16 cellular contexts compared by ENCODE assay signal in genomic region chr16:3259097-3259496, GRCh38. TPM values are rescaled to one million over a fixed set of nuclear protein-coding genes. Genes with fewer than 3 reads are reported as not detected.
DNase-seq lines count a peak whose midpoint lies in the region; ATAC-seq, FAIRE-seq and TF ChIP-seq lines count a peak whose summit lies in the region.
"Had no signal": no experiment of that assay in that cellular context is flagged by ENCODE, and none has a peak within 500 bp of the region (broad histone marks: within the 10 kb centered on the region; RNA-seq: fewer than 3 reads in every experiment).

No MANE protein-coding gene starts in this region.

- no peak overlapping the region for H3K56ac ChIP-seq in IMR-90 (ENCODE audit: extremely low read depth, insufficient read depth, low read length)

- no peak overlapping the region for H2BK5ac ChIP-seq in IMR-90 (ENCODE audit: low read depth, low read length, poor library complexity, severe bottlenecking)
- no peak overlapping the region for H2BK5ac ChIP-seq in neuronal stem cell (ENCODE audit: low read length)

- H2AK9ac ChIP-seq in IMR-90 (replicated peaks; ENCODE audit: low read depth, low read length, poor library complexity) = no peak overlapping the region

- CTCF ChIA-PET in IMR-90 (lab: Yijun Ruan, JAX) (no interaction called here), HepG2 (lab: Yijun Ruan, JAX; ENCODE audit: low intra/inter-chr PET ratio, low total read pairs) (no interaction called here)

- H3K4me1 ChIP-seq in IMR-90 (ENCODE audit: control insufficient read depth, insufficient read depth, low read length) (no peaks in the 10 kb centered on the region), HepG2 (ENCODE audit: insufficient read depth, low read length) (peaks cover 63% of the 10 kb centered on the region), neuronal stem cell (ENCODE audit: control insufficient read depth in 2 of 2, insufficient read depth in 1 of 2, low read depth in 1 of 2, low read length in 2 of 2) (peaks cover 0 to 1% of the 10 kb centered on the region in 2 donors)

- H3K9me1 ChIP-seq in IMR-90 (ENCODE audit: insufficient read depth, low read length) = no peaks in the 10 kb centered on the region

- no peak for TF ChIP-seq POLR2A in IMR-90 (IDR thresholded peaks at IDR 0.05; ENCODE audit: low read depth, low read length)
- no peak for TF ChIP-seq POLR2A in HepG2 (IDR thresholded peaks at IDR 0.05; ENCODE audit: insufficient read depth in 1 of 2, low read depth in 2 of 2, low read length in 2 of 2)

- H3K9me3 ChIP-seq in IMR-90 (ENCODE audit: control insufficient read depth, insufficient read depth, low read length) (no peaks in the 10 kb centered on the region; the same call in 1 of the 2 replicates), HepG2 (ENCODE audit: low read length) (no peaks in the 10 kb centered on the region), neuronal stem cell (replicated peaks in 1 of 2; ENCODE audit: control insufficient read depth in 2 of 2, insufficient read depth in 1 of 2, low read depth in 1 of 2, low read length in 2 of 2) (peaks cover 0 to 19% of the 10 kb centered on the region in 2 donors)
- H3K9me3 ChIP-seq: esophagus muscularis mucosa, tibial artery had no signal

- 0 out of 2 replicates have a peak overlapping the region, but pooled peaks have one; percentile 38 for H3K23ac ChIP-seq in IMR-90 (ENCODE audit: low read depth, low read length)
- no peak overlapping the region for H3K23ac ChIP-seq in neuronal stem cell (ENCODE audit: low read depth, low read length, poor library complexity)

- H3K27ac ChIP-seq in IMR-90 (ENCODE audit: insufficient read depth, low read length) (no peak overlapping the region), HepG2 (ENCODE audit: extremely low read length, insufficient read depth, low read length) (no peak overlapping the region), neuronal stem cell (replicated peaks; ENCODE audit: low read length) (no peak overlapping the region)
- H3K27ac ChIP-seq: tibial artery had no signal

- no peaks in the 10 kb centered on the region for H3K79me2 ChIP-seq in HepG2 (ENCODE audit: insufficient read depth, low read length)

- DNase-seq in IMR-90 (no peak), SKM-1 (lab: John Stamatoyannopoulos, UW; ENCODE audit: unreplicated experiment) (peak; percentile 85), HepG2 (ENCODE audit: low spot score) (peak; percentile 61), stromal cell of bone marrow (ENCODE audit: low read depth) (peak; percentile 83), GM20000 (ENCODE audit: low spot score) (no peak), neuronal stem cell (ENCODE audit: low spot score) (no peak), AG08396 (ENCODE audit: low spot score) (no peak)
- DNase-seq: activated CD8-positive, alpha-beta T cell treated with anti-CD3 and anti-CD28 coated beads, Interleukin-2, amount 10 ng/mL, durations not matched to agents 7 days and 5 days; activated gamma-delta T cell treated with Interleukin-2 at 50 U/mL for 16 hours; H7; naive B cell; NCI-H1694 had no signal

- H2BK120ac ChIP-seq in IMR-90 (ENCODE audit: low read depth, low read length) (no peak overlapping the region), neuronal stem cell (ENCODE audit: low read depth, low read length) (no peak overlapping the region)

- TF ChIP-seq EP300 in HepG2 (IDR thresholded peaks at IDR 0.05; ENCODE audit: low read depth in 2 of 2, low read length in 2 of 2) (no peak), HepG2 (CRISPR knock-in tag; IDR thresholded peaks at IDR 0.05; ENCODE audit: borderline replicate concordance) (no peak)

- no peak overlapping the region for H4K8ac ChIP-seq in IMR-90 (ENCODE audit: low read depth in 2 of 2, low read length in 2 of 2)
- no peak overlapping the region for H4K8ac ChIP-seq in neuronal stem cell (ENCODE audit: low read depth, low read length)

- H3K4me2 ChIP-seq in IMR-90 (ENCODE audit: low read depth, low read length) = no peak overlapping the region
- peak overlapping the region; percentile 81 for H3K4me2 ChIP-seq in HepG2 (ENCODE audit: low read depth, low read length)
- H3K4me2 ChIP-seq in neuronal stem cell (ENCODE audit: insufficient read depth, low read length, poor library complexity, severe bottlenecking) = no peak overlapping the region

- FAIRE-seq in HepG2 (lab: Jason Lieb, UNC) = peak; percentile 87
- FAIRE-seq: bronchial epithelial cell had no signal

- H2BK12ac ChIP-seq in neuronal stem cell (ENCODE audit: low read length) = no peak overlapping the region

- H3K27me3 ChIP-seq in IMR-90 (ENCODE audit: control insufficient read depth, insufficient read depth, low read length) (peaks cover 11% of the 10 kb centered on the region; the same call in 1 of the 2 replicates), HepG2 (ENCODE audit: control insufficient read depth in 1 of 2, insufficient read depth in 2 of 2, low read length in 2 of 2) (peaks cover 7 to 30% of the 10 kb centered on the region in 2 experiments; a peak in 4 of 5 replicates), neuronal stem cell (ENCODE audit: control insufficient read depth in 3 of 3, insufficient read depth in 3 of 3, low read depth in 1 of 3, low read length in 3 of 3) (peaks cover 0 to 16% (median 0%) of the 10 kb centered on the region in 3 experiments)

- H3K79me1 ChIP-seq in IMR-90 (ENCODE audit: low read depth in 1 of 2, low read length in 2 of 2) = no peaks in the 10 kb centered on the region
- H3K79me1 ChIP-seq in neuronal stem cell (ENCODE audit: low read depth, low read length) = no peaks in the 10 kb centered on the region

- no peak overlapping the region for H3K4ac ChIP-seq in IMR-90 (ENCODE audit: low read depth, low read length)
- H3K4ac ChIP-seq in neuronal stem cell (ENCODE audit: low read length) = no peak overlapping the region

- H2BK15ac ChIP-seq in IMR-90 (ENCODE audit: low read depth, low read length) = no peak overlapping the region
- H2BK15ac ChIP-seq in neuronal stem cell (ENCODE audit: low read length) = no peak overlapping the region

- H3K18ac ChIP-seq in IMR-90 (ENCODE audit: low read depth, low read length) = no peak overlapping the region
- no peak overlapping the region for H3K18ac ChIP-seq in neuronal stem cell (ENCODE audit: low read length)

- H2AK5ac ChIP-seq in IMR-90 (ENCODE audit: low read depth, low read length) (no peak overlapping the region), neuronal stem cell (ENCODE audit: low read depth, low read length) (no peak overlapping the region)

- H3K9ac ChIP-seq in IMR-90 (ENCODE audit: low read depth, low read length) = no peak overlapping the region
- H3K9ac ChIP-seq in HepG2 (ENCODE audit: insufficient read depth, low read depth, low read length) = peak overlapping the region; percentile 0; the same call in 1 of the 2 replicates
- no peak overlapping the region for H3K9ac ChIP-seq in neuronal stem cell (ENCODE audit: low read depth, low read length, poor library complexity)

- TF ChIP-seq RAD21 in IMR-90 (IDR thresholded peaks at IDR 0.05; ENCODE audit: low read length) (no peak), HepG2 (CRISPR knock-in tag; IDR thresholded peaks at IDR 0.05) (no peak)

- H3K4me3 ChIP-seq in IMR-90 (ENCODE audit: insufficient read depth, low read depth, low read length) (no peak overlapping the region), HepG2 (replicated peaks in 1 of 3; ENCODE audit: insufficient read depth in 1 of 3, low read depth in 2 of 3, low read length in 3 of 3) (peak overlapping the region; percentile 26 to 57 (median 48); a peak in 5 of 6 replicates), neuronal stem cell (ENCODE audit: low read length in 2 of 2) (no peak overlapping the region)
- H3K4me3 ChIP-seq: esophagus muscularis mucosa, tibial artery had no signal

- H2BK20ac ChIP-seq in IMR-90 (ENCODE audit: low read depth, low read length) = no peak overlapping the region

- H4K20me1 ChIP-seq in IMR-90 (ENCODE audit: insufficient read depth, low read length) (no peaks in the 10 kb centered on the region), HepG2 (ENCODE audit: insufficient read depth, low read length) (no peaks in the 10 kb centered on the region)

- in situ Hi-C loops in IMR-90 (cut with MboI; ENCODE audit: low sequenced_read_pairs) (no loop called here), HepG2 (cut with HindIII; ENCODE audit: extremely low pct_ligation_motif_present, low pct_unique_long_range_greater_than_20kb) (no loop called here)

- H4K91ac ChIP-seq in IMR-90 (ENCODE audit: insufficient read depth, low read depth, low read length) (no peak overlapping the region), neuronal stem cell (ENCODE audit: low read depth, low read length, poor library complexity) (no peak overlapping the region)

- H2AFZ ChIP-seq in IMR-90 (replicated peaks; ENCODE audit: low read length, poor library complexity) (no peak overlapping the region), HepG2 (ENCODE audit: low read length) (peak overlapping the region; percentile 35), neuronal stem cell (ENCODE audit: low read length) (no peak overlapping the region)

- WGBS in IMR-90 (ENCODE audit: extremely low coverage in 2 of 2, insufficient read length in 1 of 2), 2 experiments = 39% methylated on average over 3 of the region's 8 CpGs; no CpG with 5 or more reads in 1 of the 2 experiments
- 3% methylated on average over 6 of the region's 8 CpGs for WGBS in HepG2 (ENCODE audit: low lambda C conversion rate)
- WGBS in neuronal stem cell (ENCODE audit: extremely low coverage in 2 of 2, insufficient read length in 2 of 2, insufficient replicate concordance in 1 of 2), 2 donors = no CpG with 5 or more reads among the region's 8 CpGs

- TF ChIP-seq CTCF in IMR-90 (conservative IDR thresholded peaks at IDR 0.05; ENCODE audit: low read depth, low read length) = no peak
- no peak for TF ChIP-seq CTCF in HepG2 (CRISPR knock-in tag; IDR thresholded peaks at IDR 0.05)
- TF ChIP-seq CTCF in GM20000 (IDR thresholded peaks at IDR 0.05; ENCODE audit: extremely low read depth, missing control alignments) = no peak

- H3K14ac ChIP-seq in IMR-90 (replicated peaks; ENCODE audit: low read depth, low read length) (no peak overlapping the region), neuronal stem cell (ENCODE audit: low read length) (no peak overlapping the region)

- H3K36me3 ChIP-seq in IMR-90 (ENCODE audit: control insufficient read depth, insufficient read depth, low read length) = no peaks in the 10 kb centered on the region
- no peaks in the 10 kb centered on the region for H3K36me3 ChIP-seq in HepG2 (replicated peaks in 1 of 2; ENCODE audit: control insufficient read depth in 1 of 2, insufficient read depth in 2 of 2, low read length in 2 of 2)
- no peaks in the 10 kb centered on the region for H3K36me3 ChIP-seq in neuronal stem cell (replicated peaks in 1 of 2; ENCODE audit: control insufficient read depth in 2 of 2, insufficient read depth in 2 of 2, low read length in 2 of 2)
- H3K36me3 ChIP-seq: esophagus muscularis mucosa, tibial artery had no signal

- BruUV-seq in IMR-90 (replicated peaks; lab: Mats Ljungman, UMichigan) (no TSS peak), HepG2 (replicated peaks; lab: Mats Ljungman, UMichigan) (no TSS peak)

- dilution Hi-C loops in IMR-90 (cut with HindIII; ENCODE audit: low sequenced_read_pairs, unreplicated experiment) = no loop called here

- POLR2A ChIA-PET in IMR-90 (lab: Charles Lee; ENCODE audit: unreplicated experiment) (no interaction called here), HepG2 (lab: Yijun Ruan, JAX) (interaction anchor here (1.2 to 2.4 kb wide), 4 partner anchors 9 to 184 kb away, joined by 3 to 9 read pairs (median 6); partner anchors contain the start of genes NAA60, ZNF263 and ZNF597)

- intact Hi-C loops in IMR-90 (cut with micrococcal nuclease) = no loop called here
- intact Hi-C loops in HepG2 (cut with micrococcal nuclease; ENCODE audit: unreplicated experiment) = no loop called here

- H4K5ac ChIP-seq in IMR-90 (ENCODE audit: low read depth, low read length) = no peak overlapping the region

- ATAC-seq in IMR-90 (ENCODE audit: low read depth) = no peak
- ATAC-seq in HepG2 = peak; percentile 28
- ATAC-seq in HG02840 (IDR thresholded peaks at IDR 0.05; ENCODE audit: low FRiP score, unreplicated experiment) = no peak
- ATAC-seq: activated CD8-positive, alpha-beta T cell treated with anti-CD3 and anti-CD28 coated beads, Interleukin-2, amount 10 ng/mL, durations not matched to agents 7 days and 5 days had no signal

RNA-seq across cellular contexts. Expression of gene MEFV, which starts 2.7 kb away (rescaled TPM):
- not detected in 2 replicates for total RNA-seq in IMR-90 (2012; rRNA removed)
- not detected in 2 replicates for polyA plus RNA-seq in IMR-90 (2012; rRNA removed)
- polyA plus RNA-seq in IMR-90 (2012; cell fraction: cytosol; rRNA removed) = not detected in 2 replicates
- polyA plus RNA-seq in IMR-90 (2012; cell fraction: nucleus; rRNA removed; ENCODE audit: low replicate concordance) = 0.02 and 0.10 TPM in 2 replicates
- 0.11 TPM in 1 of 2 replicates, not detected in the other for total RNA-seq in HepG2 (2016; rRNA removed; fragmentation: Illumina TruSeq; extraction: Trizol)
- not detected in 2 replicates for total RNA-seq in HepG2 (2016; cell fraction: cytosol; rRNA removed; fragmentation: Illumina TruSeq; extraction: Trizol; ENCODE audit: low read depth)
- total RNA-seq in HepG2 (2016; cell fraction: insoluble cytoplasmic fraction; rRNA removed; fragmentation: Illumina TruSeq; extraction: Trizol) = not detected in 2 replicates
- total RNA-seq in HepG2 (2016; cell fraction: membrane; rRNA removed; fragmentation: Illumina TruSeq; extraction: Trizol) = not detected in 2 replicates
- not detected in 2 replicates for total RNA-seq in HepG2 (2016; cell fraction: nucleus; rRNA removed; fragmentation: Illumina TruSeq; extraction: Trizol)
- polyA plus RNA-seq in HepG2 (2011; rRNA removed) = 0.07 and 0.22 TPM in 2 replicates
- 0.01 TPM in 1 of 2 replicates, not detected in the other for polyA plus RNA-seq in HepG2 (2011; cell fraction: cytosol; rRNA removed)
- polyA plus RNA-seq in HepG2 (2011; cell fraction: nucleus; rRNA removed) = 0.07 and 0.16 TPM in 2 replicates
- polyA plus RNA-seq in HepG2 (2012) = 0.09 TPM in 1 of 2 replicates, not detected in the other
- not detected in 2 replicates for polyA plus RNA-seq in HepG2 (2016; cell fraction: cytosol; fragmentation: Illumina TruSeq; extraction: Trizol; ENCODE audit: low read depth)
- 0.15 TPM in 1 of 2 replicates, not detected in the other for polyA plus RNA-seq in HepG2 (2016; cell fraction: insoluble cytoplasmic fraction; fragmentation: Illumina TruSeq; extraction: Trizol; ENCODE audit: low read depth)
- not detected in 2 replicates for polyA plus RNA-seq in HepG2 (2016; cell fraction: membrane; fragmentation: Illumina TruSeq; extraction: Trizol; ENCODE audit: low read depth)
- not detected in 2 replicates for polyA plus RNA-seq in HepG2 (2016; cell fraction: nucleus; fragmentation: Illumina TruSeq; extraction: Trizol; ENCODE audit: insufficient read depth, low read depth)
- polyA minus RNA-seq in HepG2 (2011; rRNA and poly(A)+ RNA removed; ENCODE audit: low replicate concordance) = 0.07 and 0.12 TPM in 2 replicates
- polyA minus RNA-seq in HepG2 (2011; cell fraction: cytosol; rRNA and poly(A)+ RNA removed) = not detected in 2 replicates
- polyA minus RNA-seq in HepG2 (2011; cell fraction: nucleus; rRNA and poly(A)+ RNA removed) = not detected in 2 replicates
- not detected for polyA plus RNA-seq in neuronal stem cell (2013, experiment 1 of 2)
- polyA plus RNA-seq in neuronal stem cell (2013, experiment 2 of 2) = not detected
- total RNA-seq: bronchial epithelial cell had no signal

RNA-seq across cellular contexts. Expression of gene ZNF200, which starts 24.1 kb away (rescaled TPM):
- total RNA-seq in IMR-90 (2012; rRNA removed) = 7.5 and 8.3 TPM in 2 replicates
- 2.8 and 3.7 TPM in 2 replicates for polyA plus RNA-seq in IMR-90 (2012; rRNA removed)
- 1.3 and 1.5 TPM in 2 replicates for polyA plus RNA-seq in IMR-90 (2012; cell fraction: cytosol; rRNA removed)
- 3.0 and 5.3 TPM in 2 replicates for polyA plus RNA-seq in IMR-90 (2012; cell fraction: nucleus; rRNA removed; ENCODE audit: low replicate concordance)
- 16.5 and 18.0 TPM in 2 replicates for total RNA-seq in HepG2 (2016; rRNA removed; fragmentation: Illumina TruSeq; extraction: Trizol)
- total RNA-seq in HepG2 (2016; cell fraction: cytosol; rRNA removed; fragmentation: Illumina TruSeq; extraction: Trizol; ENCODE audit: low read depth) = 3.5 and 3.9 TPM in 2 replicates
- total RNA-seq in HepG2 (2016; cell fraction: insoluble cytoplasmic fraction; rRNA removed; fragmentation: Illumina TruSeq; extraction: Trizol) = 15.2 and 18.5 TPM in 2 replicates
- 9.1 and 10.4 TPM in 2 replicates for total RNA-seq in HepG2 (2016; cell fraction: membrane; rRNA removed; fragmentation: Illumina TruSeq; extraction: Trizol)
- total RNA-seq in HepG2 (2016; cell fraction: nucleus; rRNA removed; fragmentation: Illumina TruSeq; extraction: Trizol) = 12.6 and 15.6 TPM in 2 replicates
- 3.5 and 4.0 TPM in 2 replicates for polyA plus RNA-seq in HepG2 (2011; rRNA removed)
- polyA plus RNA-seq in HepG2 (2011; cell fraction: cytosol; rRNA removed) = 1.9 and 2.7 TPM in 2 replicates
- 7.0 and 8.7 TPM in 2 replicates for polyA plus RNA-seq in HepG2 (2011; cell fraction: nucleus; rRNA removed)
- 4.4 and 6.0 TPM in 2 replicates for polyA plus RNA-seq in HepG2 (2012)
- 0.78 TPM in 2 replicates for polyA plus RNA-seq in HepG2 (2016; cell fraction: cytosol; fragmentation: Illumina TruSeq; extraction: Trizol; ENCODE audit: low read depth)
- polyA plus RNA-seq in HepG2 (2016; cell fraction: insoluble cytoplasmic fraction; fragmentation: Illumina TruSeq; extraction: Trizol; ENCODE audit: low read depth) = 14.6 and 15.4 TPM in 2 replicates
- polyA plus RNA-seq in HepG2 (2016; cell fraction: membrane; fragmentation: Illumina TruSeq; extraction: Trizol; ENCODE audit: low read depth) = 2.1 and 2.2 TPM in 2 replicates
- 18.5 and 20.4 TPM in 2 replicates for polyA plus RNA-seq in HepG2 (2016; cell fraction: nucleus; fragmentation: Illumina TruSeq; extraction: Trizol; ENCODE audit: insufficient read depth, low read depth)
- polyA minus RNA-seq in HepG2 (2011; rRNA and poly(A)+ RNA removed; ENCODE audit: low replicate concordance) = 5.2 and 14.9 TPM in 2 replicates
- 4.4 and 4.9 TPM in 2 replicates for polyA minus RNA-seq in HepG2 (2011; cell fraction: cytosol; rRNA and poly(A)+ RNA removed)
- 11.8 and 14.4 TPM in 2 replicates for polyA minus RNA-seq in HepG2 (2011; cell fraction: nucleus; rRNA and poly(A)+ RNA removed)
- polyA plus RNA-seq in neuronal stem cell (2013, experiment 1 of 2) = 3.3 TPM
- polyA plus RNA-seq in neuronal stem cell (2013, experiment 2 of 2) = 3.6 TPM

RNA-seq across cellular contexts. Expression of gene ZNF263, which starts 24.2 kb away (rescaled TPM):
- total RNA-seq in IMR-90 (2012; rRNA removed) (36.1 and 40.3 TPM in 2 replicates), HepG2 (2016; rRNA removed; fragmentation: Illumina TruSeq; extraction: Trizol) (40.3 and 41.2 TPM in 2 replicates)
- polyA plus RNA-seq in IMR-90 (2012; rRNA removed) (17.1 and 20.8 TPM in 2 replicates), HepG2 (2011; rRNA removed) (10.2 and 14.7 TPM in 2 replicates)
- polyA plus RNA-seq in IMR-90 (2012; cell fraction: cytosol; rRNA removed) = 10.9 and 21.7 TPM in 2 replicates
- 26.5 and 46.6 TPM in 2 replicates for polyA plus RNA-seq in IMR-90 (2012; cell fraction: nucleus; rRNA removed; ENCODE audit: low replicate concordance)
- total RNA-seq in HepG2 (2016; cell fraction: cytosol; rRNA removed; fragmentation: Illumina TruSeq; extraction: Trizol; ENCODE audit: low read depth) = 5.3 TPM in 2 replicates
- 37.2 and 40.1 TPM in 2 replicates for total RNA-seq in HepG2 (2016; cell fraction: insoluble cytoplasmic fraction; rRNA removed; fragmentation: Illumina TruSeq; extraction: Trizol)
- 18.8 and 22.5 TPM in 2 replicates for total RNA-seq in HepG2 (2016; cell fraction: membrane; rRNA removed; fragmentation: Illumina TruSeq; extraction: Trizol)
- 32.1 and 42.1 TPM in 2 replicates for total RNA-seq in HepG2 (2016; cell fraction: nucleus; rRNA removed; fragmentation: Illumina TruSeq; extraction: Trizol)
- 11.3 and 11.7 TPM in 2 replicates for polyA plus RNA-seq in HepG2 (2011; cell fraction: cytosol; rRNA removed)
- polyA plus RNA-seq in HepG2 (2011; cell fraction: nucleus; rRNA removed) = 31.7 and 37.4 TPM in 2 replicates
- 19.6 and 24.4 TPM in 2 replicates for polyA plus RNA-seq in HepG2 (2012)
- polyA plus RNA-seq in HepG2 (2016; cell fraction: cytosol; fragmentation: Illumina TruSeq; extraction: Trizol; ENCODE audit: low read depth) = 2.7 TPM in 2 replicates
- 30.0 and 30.7 TPM in 2 replicates for polyA plus RNA-seq in HepG2 (2016; cell fraction: insoluble cytoplasmic fraction; fragmentation: Illumina TruSeq; extraction: Trizol; ENCODE audit: low read depth)
- polyA plus RNA-seq in HepG2 (2016; cell fraction: membrane; fragmentation: Illumina TruSeq; extraction: Trizol; ENCODE audit: low read depth) = 9.5 and 9.9 TPM in 2 replicates
- polyA plus RNA-seq in HepG2 (2016; cell fraction: nucleus; fragmentation: Illumina TruSeq; extraction: Trizol; ENCODE audit: insufficient read depth, low read depth) = 40.2 and 42.2 TPM in 2 replicates
- 17.4 and 17.7 TPM in 2 replicates for polyA minus RNA-seq in HepG2 (2011; rRNA and poly(A)+ RNA removed; ENCODE audit: low replicate concordance)
- polyA minus RNA-seq in HepG2 (2011; cell fraction: cytosol; rRNA and poly(A)+ RNA removed) = 10.1 and 13.1 TPM in 2 replicates
- polyA minus RNA-seq in HepG2 (2011; cell fraction: nucleus; rRNA and poly(A)+ RNA removed) = 38.5 and 50.5 TPM in 2 replicates
- polyA plus RNA-seq in neuronal stem cell (2013, experiment 1 of 2) = 20.8 TPM
- 19.7 TPM for polyA plus RNA-seq in neuronal stem cell (2013, experiment 2 of 2)

RNA-seq across cellular contexts. Expression of gene TIGD7, which starts 46.1 kb away (rescaled TPM):
- total RNA-seq in IMR-90 (2012; rRNA removed) (2.7 and 3.9 TPM in 2 replicates), HepG2 (2016; rRNA removed; fragmentation: Illumina TruSeq; extraction: Trizol) (not detected in 2 replicates)
- polyA plus RNA-seq in IMR-90 (2012; rRNA removed) (2.1 and 2.5 TPM in 2 replicates), HepG2 (2011; rRNA removed) (not detected in 2 replicates)
- 0.73 and 1.1 TPM in 2 replicates for polyA plus RNA-seq in IMR-90 (2012; cell fraction: cytosol; rRNA removed)
- polyA plus RNA-seq in IMR-90 (2012; cell fraction: nucleus; rRNA removed; ENCODE audit: low replicate concordance) = 0.71 and 4.9 TPM in 2 replicates
- total RNA-seq in HepG2 (2016; cell fraction: cytosol; rRNA removed; fragmentation: Illumina TruSeq; extraction: Trizol; ENCODE audit: low read depth) = not detected in 2 replicates
- not detected in 2 replicates for total RNA-seq in HepG2 (2016; cell fraction: insoluble cytoplasmic fraction; rRNA removed; fragmentation: Illumina TruSeq; extraction: Trizol)
- total RNA-seq in HepG2 (2016; cell fraction: membrane; rRNA removed; fragmentation: Illumina TruSeq; extraction: Trizol) = not detected in 2 replicates
- not detected in 2 replicates for total RNA-seq in HepG2 (2016; cell fraction: nucleus; rRNA removed; fragmentation: Illumina TruSeq; extraction: Trizol)
- polyA plus RNA-seq in HepG2 (2011; cell fraction: cytosol; rRNA removed) = not detected in 2 replicates
- polyA plus RNA-seq in HepG2 (2011; cell fraction: nucleus; rRNA removed) = not detected in 2 replicates
- polyA plus RNA-seq in HepG2 (2012) = 0.63 and 0.88 TPM in 2 replicates
- polyA plus RNA-seq in HepG2 (2016; cell fraction: cytosol; fragmentation: Illumina TruSeq; extraction: Trizol; ENCODE audit: low read depth) = not detected in 2 replicates
- not detected in 2 replicates for polyA plus RNA-seq in HepG2 (2016; cell fraction: insoluble cytoplasmic fraction; fragmentation: Illumina TruSeq; extraction: Trizol; ENCODE audit: low read depth)
- not detected in 2 replicates for polyA plus RNA-seq in HepG2 (2016; cell fraction: membrane; fragmentation: Illumina TruSeq; extraction: Trizol; ENCODE audit: low read depth)
- not detected in 2 replicates for polyA plus RNA-seq in HepG2 (2016; cell fraction: nucleus; fragmentation: Illumina TruSeq; extraction: Trizol; ENCODE audit: insufficient read depth, low read depth)
- polyA minus RNA-seq in HepG2 (2011; rRNA and poly(A)+ RNA removed; ENCODE audit: low replicate concordance) = 0.08 and 2.2 TPM in 2 replicates
- not detected in 2 replicates for polyA minus RNA-seq in HepG2 (2011; cell fraction: cytosol; rRNA and poly(A)+ RNA removed)
- polyA minus RNA-seq in HepG2 (2011; cell fraction: nucleus; rRNA and poly(A)+ RNA removed) = not detected in 2 replicates
- 4.8 TPM for polyA plus RNA-seq in neuronal stem cell (2013, experiment 1 of 2)
- 5.0 TPM for polyA plus RNA-seq in neuronal stem cell (2013, experiment 2 of 2)

RNA-seq across cellular contexts. Expression of gene ZNF75A, which starts 46.2 kb away (rescaled TPM):
- total RNA-seq in IMR-90 (2012; rRNA removed) = 15.4 and 17.8 TPM in 2 replicates
- polyA plus RNA-seq in IMR-90 (2012; rRNA removed) = 9.2 and 14.6 TPM in 2 replicates
- 2.7 and 3.8 TPM in 2 replicates for polyA plus RNA-seq in IMR-90 (2012; cell fraction: cytosol; rRNA removed)
- 9.9 and 55.2 TPM in 2 replicates for polyA plus RNA-seq in IMR-90 (2012; cell fraction: nucleus; rRNA removed; ENCODE audit: low replicate concordance)
- 1.3 and 2.1 TPM in 2 replicates for total RNA-seq in HepG2 (2016; rRNA removed; fragmentation: Illumina TruSeq; extraction: Trizol)
- total RNA-seq in HepG2 (2016; cell fraction: cytosol; rRNA removed; fragmentation: Illumina TruSeq; extraction: Trizol; ENCODE audit: low read depth) = 1.1 TPM in 2 replicates
- total RNA-seq in HepG2 (2016; cell fraction: insoluble cytoplasmic fraction; rRNA removed; fragmentation: Illumina TruSeq; extraction: Trizol) = 1.2 and 2.0 TPM in 2 replicates
- total RNA-seq in HepG2 (2016; cell fraction: membrane; rRNA removed; fragmentation: Illumina TruSeq; extraction: Trizol) = 0.31 and 0.77 TPM in 2 replicates
- total RNA-seq in HepG2 (2016; cell fraction: nucleus; rRNA removed; fragmentation: Illumina TruSeq; extraction: Trizol) = 4.0 and 4.9 TPM in 2 replicates
- polyA plus RNA-seq in HepG2 (2011; rRNA removed) = 1.4 and 2.0 TPM in 2 replicates
- polyA plus RNA-seq in HepG2 (2011; cell fraction: cytosol; rRNA removed) = 0.43 and 0.59 TPM in 2 replicates
- polyA plus RNA-seq in HepG2 (2011; cell fraction: nucleus; rRNA removed) = 3.0 and 4.0 TPM in 2 replicates
- 2.2 and 2.8 TPM in 2 replicates for polyA plus RNA-seq in HepG2 (2012)
- 0.19 and 0.28 TPM in 2 replicates for polyA plus RNA-seq in HepG2 (2016; cell fraction: cytosol; fragmentation: Illumina TruSeq; extraction: Trizol; ENCODE audit: low read depth)
- 0.53 and 0.94 TPM in 2 replicates for polyA plus RNA-seq in HepG2 (2016; cell fraction: insoluble cytoplasmic fraction; fragmentation: Illumina TruSeq; extraction: Trizol; ENCODE audit: low read depth)
- polyA plus RNA-seq in HepG2 (2016; cell fraction: membrane; fragmentation: Illumina TruSeq; extraction: Trizol; ENCODE audit: low read depth) = 0.18 and 0.56 TPM in 2 replicates
- polyA plus RNA-seq in HepG2 (2016; cell fraction: nucleus; fragmentation: Illumina TruSeq; extraction: Trizol; ENCODE audit: insufficient read depth, low read depth) = 7.5 and 9.8 TPM in 2 replicates
- 1.4 and 8.3 TPM in 2 replicates for polyA minus RNA-seq in HepG2 (2011; rRNA and poly(A)+ RNA removed; ENCODE audit: low replicate concordance)
- polyA minus RNA-seq in HepG2 (2011; cell fraction: cytosol; rRNA and poly(A)+ RNA removed) = 0.40 and 0.70 TPM in 2 replicates
- 8.1 and 9.4 TPM in 2 replicates for polyA minus RNA-seq in HepG2 (2011; cell fraction: nucleus; rRNA and poly(A)+ RNA removed)
- 16.3 TPM for polyA plus RNA-seq in neuronal stem cell (2013, experiment 1 of 2)
- 16.2 TPM for polyA plus RNA-seq in neuronal stem cell (2013, experiment 2 of 2)

Comparison
In these comparisons a context has a peak if more than half of its experiments do, and no peak if none do; other contexts are left out.
1. DNase-seq: peak in SKM-1 (single experiment), HepG2 (single experiment) and stromal cell of bone marrow (single experiment); none in IMR-90 (single experiment), GM20000 (single experiment), neuronal stem cell (single experiment) and AG08396 (single experiment).
2. H3K4me3 ChIP-seq: peak in HepG2 (3 of 3); none in IMR-90 (single experiment) and neuronal stem cell (0 of 2).